Comparison of ENCODE assay signal across 7 cellular contexts in the genomic region with DNA sequence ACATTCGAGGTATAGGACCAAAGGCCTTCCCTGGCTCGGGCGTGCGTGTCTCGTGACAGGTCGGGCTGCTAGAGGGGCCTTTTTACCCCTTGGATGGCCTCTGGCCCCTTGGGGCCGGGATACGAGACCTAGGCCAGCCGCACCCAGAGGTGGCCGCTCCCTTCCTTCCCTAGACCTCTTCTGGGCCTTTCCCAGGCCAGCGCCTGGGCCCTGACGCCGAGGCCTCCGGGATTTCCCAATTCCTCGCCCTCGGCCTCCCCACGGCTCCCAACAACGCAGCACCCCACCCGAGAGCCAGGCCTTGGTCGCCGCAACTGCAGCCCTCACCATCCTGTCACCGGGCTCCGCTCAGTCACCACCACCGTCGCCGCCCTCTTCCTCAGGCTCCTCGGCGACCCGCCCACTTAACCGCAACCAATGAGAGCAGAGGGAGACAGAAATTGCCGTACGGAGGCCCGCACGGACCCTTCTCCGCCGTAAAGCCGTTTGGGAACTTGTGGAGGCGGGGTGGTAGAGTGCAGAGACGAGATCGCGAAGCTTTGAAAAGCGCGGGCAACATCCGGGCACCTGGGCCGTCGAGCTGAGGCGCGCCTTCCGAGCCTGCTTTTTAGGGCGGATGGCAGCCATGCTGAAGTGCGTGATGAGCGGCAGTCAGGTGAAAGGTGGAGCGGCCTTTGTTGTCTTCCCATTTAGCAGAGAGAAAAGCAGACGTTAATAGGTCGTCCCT. TPM values are rescaled to one million over a fixed set of nuclear protein-coding genes. Genes with fewer than 3 reads are reported as not detected.
DNase-seq lines count a peak whose midpoint lies in the region; ATAC-seq and TF ChIP-seq lines count a peak whose summit lies in the region.

Gene RAD9B, plus strand, starts transcription at position 610 of the 727 bp plus-strand sequence. Its CDS starts 7 bp downstream, at position 617.
Gene VPS29, minus strand, starts transcription at position 390 of the 727 bp plus-strand sequence. Its CDS starts 60 bp downstream, at position 330.

- ATAC-seq in GM18511 (IDR thresholded peaks at IDR 0.05; ENCODE audit: unreplicated experiment) = peak; percentile 95
- ATAC-seq in HG03025 (IDR thresholded peaks at IDR 0.05; ENCODE audit: low FRiP score, unreplicated experiment) = peak; percentile 86

- H3K4me3 ChIP-seq in hepatocyte = peak within 1 kb of the TSS; percentile 50

- H3K9me3 ChIP-seq in hepatocyte (ENCODE audit: low read depth) = no peaks in the 10 kb centered on the region

- peak within 1 kb of the TSS; percentile 93 for H3K4me2 ChIP-seq in hepatocyte

- no peak for TF ChIP-seq CTCF in hepatocyte (IDR thresholded peaks at IDR 0.05; ENCODE audit: poor library complexity)

- H3K9me2 ChIP-seq in hepatocyte (replicated peaks; ENCODE audit: insufficient read depth) = no peaks in the 10 kb centered on the region

- peaks cover 11% of the 10 kb centered on the region for H3K4me1 ChIP-seq in hepatocyte (ENCODE audit: insufficient read depth)

- 4% methylated on average over 52 of the region's 55 CpGs for WGBS in hepatocyte (ENCODE audit: low lambda C conversion rate, missing lambda C conversion rate)

- DNase-seq in NCI-H2029 treated with DMSO at 0.1 percent for 48 hours (lab: John Stamatoyannopoulos, UW) (peak; percentile 93), T1000 (lab: John Stamatoyannopoulos, UW) (peak; percentile 95), astrocyte of the hippocampus (ENCODE audit: low read depth, low spot score) (peak; percentile 99), hepatocyte (ENCODE audit: low spot score) (peak; percentile 98), renal cortical epithelial cell (ENCODE audit: low read depth) (peak; percentile 94)

- peaks cover 13% of the 10 kb centered on the region for H4K20me1 ChIP-seq in hepatocyte (ENCODE audit: insufficient read depth, poor library complexity, severe bottlenecking)

- no peaks in the 10 kb centered on the region for H3K36me3 ChIP-seq in hepatocyte (replicated peaks; ENCODE audit: insufficient read depth, low read depth)

- H3K27ac ChIP-seq in hepatocyte = peak within 1 kb of the TSS; percentile 84

- no peaks in the 10 kb centered on the region for H3K27me3 ChIP-seq in hepatocyte

- H3K79me2 ChIP-seq in hepatocyte = peaks cover 43% of the 10 kb centered on the region

- peak within 1 kb of the TSS; percentile 93 for H2AFZ ChIP-seq in hepatocyte

RNA-seq across cellular contexts. Expression of gene RAD9B, which starts in this region (rescaled TPM):
- total RNA-seq in hepatocyte = 0.23 and 0.24 TPM in 2 replicates
- 0.13 and 0.61 TPM in 2 replicates for polyA plus RNA-seq in hepatocyte
- total RNA-seq in renal cortical epithelial cell = 0.52 and 0.89 TPM in 2 replicates

RNA-seq across cellular contexts. Expression of gene VPS29, which starts in this region (rescaled TPM):
- total RNA-seq in hepatocyte (102 and 110 TPM in 2 replicates), renal cortical epithelial cell (80.8 and 125 TPM in 2 replicates)
- polyA plus RNA-seq in hepatocyte = 176 and 177 TPM in 2 replicates

Comparison
In these comparisons a context has a peak if more than half of its experiments do, and no peak if none do; other contexts are left out.
1. Peak in every context shown above with its lines: DNase-seq, ATAC-seq, H3K4me3 ChIP-seq and H3K27ac ChIP-seq.